ENCODE assay signal across 8 cellular contexts in genomic region chr10:27360581-27361172, GRCh38.
DNase-seq lines count a peak whose midpoint lies in the region; ATAC-seq and TF ChIP-seq lines count a peak whose summit lies in the region.

No MANE protein-coding gene starts in this region.

- H3K27ac Mint-ChIP-seq in endothelial cell (ENCODE audit: unreplicated experiment) = no peak overlapping the region

- no peaks in the 10 kb centered on the region for H3K9me3 Mint-ChIP-seq in endothelial cell (ENCODE audit: unreplicated experiment)

- H3K4me1 Mint-ChIP-seq in endothelial cell (ENCODE audit: unreplicated experiment) = no peaks in the 10 kb centered on the region

- peaks cover 1% of the 10 kb centered on the region for H3K27me3 Mint-ChIP-seq in endothelial cell (ENCODE audit: unreplicated experiment)

- peak; percentile 66 for DNase-seq in COLO668 (lab: John Stamatoyannopoulos, UW; ENCODE audit: unreplicated experiment)
- DNase-seq in NCI-H82 treated with DMSO at 0.1 percent for 48 hours (lab: John Stamatoyannopoulos, UW; ENCODE audit: unreplicated experiment) = peak; percentile 45
- peak; percentile 52 to 68 for DNase-seq in activated CD8-positive, alpha-beta memory T cell treated with anti-CD3 and anti-CD28 coated beads for 4 hours (ENCODE audit: low read depth in 2 of 2)
- peak; percentile 83 for DNase-seq in endothelial cell (ENCODE audit: low spot score)
- peak; percentile 77 for DNase-seq in myocyte (ENCODE audit: low read depth)
- peak; percentile 54 to 64 for DNase-seq in stimulated activated CD8-positive, alpha-beta memory T cell treated with anti-CD3 and anti-CD28 coated beads, Interleukin-7, amount 100 ng/mL, for 1 hour (ENCODE audit: low read depth in 2 of 2)

- peak; percentile 83 for TF ChIP-seq CTCF in endothelial cell (IDR thresholded peaks at IDR 0.05; ENCODE audit: unreplicated experiment)

- peak; percentile 92 for ATAC-seq in GM19452 (IDR thresholded peaks at IDR 0.05; ENCODE audit: unreplicated experiment)
- peak; percentile 92 for ATAC-seq in HG03521 (IDR thresholded peaks at IDR 0.05; ENCODE audit: unreplicated experiment)

- no peak overlapping the region for H3K4me3 Mint-ChIP-seq in endothelial cell (ENCODE audit: unreplicated experiment)

- no peaks in the 10 kb centered on the region for H3K36me3 Mint-ChIP-seq in endothelial cell (ENCODE audit: low read depth, unreplicated experiment)

Comparison
In these comparisons a context has a peak if more than half of its experiments do, and no peak if none do; other contexts are left out.
1. Peak in every context shown above with its lines: DNase-seq and ATAC-seq.